8 cellular contexts compared by ENCODE assay signal in genomic region chr15:55279746-55280351, GRCh38. TPM values are rescaled to one million over a fixed set of nuclear protein-coding genes. Genes with fewer than 3 reads are reported as not detected.
DNase-seq lines count a peak whose midpoint lies in the region; ATAC-seq and TF ChIP-seq lines count a peak whose summit lies in the region.

No MANE protein-coding gene starts in this region.

- no peak overlapping the region; the same call in 1 of the 2 replicates for H3K4me2 ChIP-seq in SK-N-SH

- intact Hi-C loops in naive thymus-derived CD4-positive, alpha-beta T cell (cut with micrococcal nuclease): loop anchor here (1.0 to 10.0 kb wide), 5 partner anchors 9 to 965 kb away; partner anchors contain the start of genes PIGB (in 1 of the 2), PIGBOS1 (in 1 of the 2), RAB27A (in 1 of the 2) and RFX7 (in 1 of the 2)
- intact Hi-C loops in tibial artery (cut with DNase I; ENCODE audit: low total_unique reads): loop anchor here (10.0 kb wide), 1 partner anchor 1305 kb away; the partner anchor contains the start of gene UNC13C

- no peaks in the 10 kb centered on the region for H3K9me3 Mint-ChIP-seq in naive thymus-derived CD4-positive, alpha-beta T cell

- no peaks in the 10 kb centered on the region for H3K9me2 ChIP-seq in SK-N-SH

- H2AFZ ChIP-seq in SK-N-SH (ENCODE audit: low read depth): no peak overlapping the region

- peak; percentile 45 for DNase-seq in SIG-M5 treated with dmso at 0.1 percent for 504 hours (lab: John Stamatoyannopoulos, UW; ENCODE audit: unreplicated experiment)
- no peak for DNase-seq in SIG-M5 (lab: John Stamatoyannopoulos, UW)
- DNase-seq in SK-N-SH: no peak
- DNase-seq in astrocyte of the hippocampus (ENCODE audit: low read depth, low spot score): peak; percentile 71
- peak in 5 of 9 donors; percentile 4 to 55 (median 20) for DNase-seq in naive thymus-derived CD4-positive, alpha-beta T cell
- DNase-seq in tibial artery: no peak
- no peak for DNase-seq in NCI-H2196 treated with DMSO at 0.1 percent for 48 hours (lab: John Stamatoyannopoulos, UW; ENCODE audit: unreplicated experiment)

- H3F3A ChIP-seq in SK-N-SH (replicated peaks; ENCODE audit: insufficient read depth): peaks cover 5% of the 10 kb centered on the region

- peak overlapping the region; percentile 68 to 95 (median 87) for H3K27ac Mint-ChIP-seq in naive thymus-derived CD4-positive, alpha-beta T cell

- peak in 1 of 2 experiments; percentile 68; a peak in 1 of 4 replicates for TF ChIP-seq EP300 in SK-N-SH (IDR thresholded peaks at IDR 0.05; ENCODE audit: borderline replicate concordance in 1 of 2, low read depth in 1 of 2, low read length in 1 of 2)

- H3K9me3 ChIP-seq in SK-N-SH (no peaks in the 10 kb centered on the region), tibial artery (no peaks in the 10 kb centered on the region)
- no peaks in the 10 kb centered on the region for H3K9me3 ChIP-seq in naive thymus-derived CD4-positive, alpha-beta T cell (ENCODE audit: control insufficient read depth in 2 of 3, low read length in 3 of 3)

- H3K4me3 Mint-ChIP-seq in naive thymus-derived CD4-positive, alpha-beta T cell: peak overlapping the region; percentile 16 to 82 (median 61)

- H3K27ac ChIP-seq in SK-N-SH (ENCODE audit: low read depth in 2 of 2, low read length in 1 of 2) (peak overlapping the region; percentile 55 to 82), tibial artery (no peak overlapping the region)
- H3K27ac ChIP-seq in naive thymus-derived CD4-positive, alpha-beta T cell (ENCODE audit: low read depth, low read length): peak overlapping the region; percentile 59

- no peak for TF ChIP-seq RAD21 in SK-N-SH (IDR thresholded peaks at IDR 0.05; ENCODE audit: low read length)

- H3K36me3 Mint-ChIP-seq in naive thymus-derived CD4-positive, alpha-beta T cell: peaks cover 0 to 22% (median 0%) of the 10 kb centered on the region in 5 donors

- H3K27me3 Mint-ChIP-seq in naive thymus-derived CD4-positive, alpha-beta T cell: no peaks in the 10 kb centered on the region

- no peaks in the 10 kb centered on the region for H3K79me2 ChIP-seq in SK-N-SH (ENCODE audit: insufficient read depth)

- H3K27me3 ChIP-seq in SK-N-SH (ENCODE audit: insufficient read depth) (no peaks in the 10 kb centered on the region), tibial artery (no peaks in the 10 kb centered on the region)
- H3K27me3 ChIP-seq in naive thymus-derived CD4-positive, alpha-beta T cell (ENCODE audit: control insufficient read depth in 2 of 2, insufficient read depth in 2 of 2, low read length in 2 of 2): no peaks in the 10 kb centered on the region

- CTCF ChIA-PET in SK-N-SH (lab: Yijun Ruan, JAX): interaction anchor here (0.7 to 1.0 kb wide), 3 partner anchors 13 to 178 kb away, joined by 3 to 4 read pairs (median 3); no protein-coding TSS in a partner anchor
- CTCF ChIA-PET in naive thymus-derived CD4-positive, alpha-beta T cell (lab: Charles Lee): interaction anchor here (0.9 kb wide), 1 partner anchor 11 kb away, joined by 3 read pairs; no protein-coding TSS in a partner anchor

- peaks cover 38 to 99% (median 90%) of the 10 kb centered on the region in 7 donors for H3K4me1 Mint-ChIP-seq in naive thymus-derived CD4-positive, alpha-beta T cell

- peak; percentile 78 for ATAC-seq in HG03060 (IDR thresholded peaks at IDR 0.05; ENCODE audit: low read depth, unreplicated experiment)
- peak; percentile 68 for ATAC-seq in naive thymus-derived CD4-positive, alpha-beta T cell

- TF ChIP-seq CTCF in SK-N-SH (IDR thresholded peaks at IDR 0.05) (no peak), tibial artery (IDR thresholded peaks at IDR 0.05) (no peak)

- 24% methylated on average over 4 of the region's 4 CpGs for WGBS in SK-N-SH (ENCODE audit: low lambda C conversion rate)

- H3K36me3 ChIP-seq in SK-N-SH (replicated peaks in 1 of 2; ENCODE audit: control insufficient read depth in 1 of 2, insufficient read depth in 2 of 2, low read length in 1 of 2) (no peaks in the 10 kb centered on the region), tibial artery (peaks cover 0 to 4% (median 0%) of the 10 kb centered on the region in 3 donors)
- no peaks in the 10 kb centered on the region for H3K36me3 ChIP-seq in naive thymus-derived CD4-positive, alpha-beta T cell (ENCODE audit: control insufficient read depth in 2 of 3, insufficient read depth in 3 of 3, low read length in 3 of 3)

- H3K9ac ChIP-seq in SK-N-SH: peak overlapping the region; percentile 20; the same call in 1 of the 2 replicates

- H3K4me1 ChIP-seq in SK-N-SH (ENCODE audit: control insufficient read depth in 1 of 2, insufficient read depth in 2 of 2, low read depth in 1 of 2, low read length in 1 of 2) (peaks cover 0 to 27% of the 10 kb centered on the region in 2 experiments; a peak in 2 of 4 replicates), tibial artery (peaks cover 0 to 28% (median 5%) of the 10 kb centered on the region in 4 donors)
- H3K4me1 ChIP-seq in naive thymus-derived CD4-positive, alpha-beta T cell (ENCODE audit: control insufficient read depth in 2 of 2, insufficient read depth in 2 of 2, low read length in 2 of 2): peaks cover 43 to 89% of the 10 kb centered on the region in 2 donors

- POLR2A ChIA-PET in SK-N-SH (lab: Yijun Ruan, JAX): no interaction called here
- POLR2A ChIA-PET in naive thymus-derived CD4-positive, alpha-beta T cell (lab: Charles Lee): interaction anchor here (1.5 kb wide), 1 partner anchor 12 kb away, joined by 6 read pairs; no protein-coding TSS in a partner anchor

- H4K20me1 ChIP-seq in SK-N-SH (ENCODE audit: insufficient read depth): no peaks in the 10 kb centered on the region

- H3K4me3 ChIP-seq in SK-N-SH (ENCODE audit: low read depth in 2 of 2, low read length in 1 of 2) (no peak overlapping the region), tibial artery (no peak overlapping the region)
- H3K4me3 ChIP-seq in naive thymus-derived CD4-positive, alpha-beta T cell (ENCODE audit: low read length): peak overlapping the region; percentile 21

TF ChIP-seq in SK-N-SH, 30 proteins besides CTCF, POLR2A, EP300 and RAD21 (continues in another document):
- TF ChIP-seq POLR2AphosphoS5 (IDR thresholded peaks at IDR 0.05; ENCODE audit: low read depth, low read length): peak; percentile 68; the same call in 1 of the 2 replicates
- TF ChIP-seq ZBTB33 (IDR thresholded peaks at IDR 0.05; ENCODE audit: borderline replicate concordance, low read depth): no peak
- no peak for TF ChIP-seq GABPA (IDR thresholded peaks at IDR 0.05; ENCODE audit: low read depth)
- TF ChIP-seq USF2 (IDR thresholded peaks at IDR 0.05; ENCODE audit: borderline replicate concordance, low read depth, low read length): no peak
- TF ChIP-seq MAX (IDR thresholded peaks at IDR 0.05; ENCODE audit: low read depth): 0 out of 2 replicates have a peak, but pooled peaks have one; percentile 14
- no peak for TF ChIP-seq MXI1 (IDR thresholded peaks at IDR 0.05; ENCODE audit: low read depth, low read length)
- no peak for TF ChIP-seq RCOR1 (IDR thresholded peaks at IDR 0.05; ENCODE audit: low read length)
- no peak for TF ChIP-seq MEF2A (IDR thresholded peaks at IDR 0.05; ENCODE audit: borderline replicate concordance, low read depth)

RNA-seq across cellular contexts. Expression of gene RAB27A, which starts 9.8 kb away (rescaled TPM):
- polyA plus RNA-seq in SK-N-SH (2012; rRNA removed): 9.6 and 11.0 TPM in 2 replicates
- polyA plus RNA-seq in SK-N-SH (2012; cell fraction: cytosol; rRNA removed): 16.1 and 17.9 TPM in 2 replicates
- 4.2 and 6.1 TPM in 2 replicates for polyA plus RNA-seq in SK-N-SH (2012; cell fraction: nucleus; rRNA removed)
- 10 to 100 TPM; 17.1 to 69.9 (median 20.7) TPM for total RNA-seq in naive thymus-derived CD4-positive, alpha-beta T cell
- 10 to 100 TPM; 17.6 to 25.4 TPM for polyA plus RNA-seq in naive thymus-derived CD4-positive, alpha-beta T cell

RNA-seq across cellular contexts. Expression of gene PIGBOS1, which starts 39.1 kb away (rescaled TPM):
- 18.2 and 23.6 TPM in 2 replicates for polyA plus RNA-seq in SK-N-SH (2012; rRNA removed)
- polyA plus RNA-seq in SK-N-SH (2012; cell fraction: cytosol; rRNA removed): 28.7 and 29.8 TPM in 2 replicates
- 5.1 and 5.6 TPM in 2 replicates for polyA plus RNA-seq in SK-N-SH (2012; cell fraction: nucleus; rRNA removed)
- total RNA-seq in naive thymus-derived CD4-positive, alpha-beta T cell: 10 to 100 TPM in 4 of 5 experiments, 1 to 10 TPM in 1; 8.8 to 21.3 (median 12.5) TPM
- polyA plus RNA-seq in naive thymus-derived CD4-positive, alpha-beta T cell: 10 to 100 TPM; 30.6 to 49.8 TPM

RNA-seq across cellular contexts. Expression of gene PIGB, which starts 39.2 kb away (rescaled TPM):
- 6.6 and 10.5 TPM in 2 replicates for polyA plus RNA-seq in SK-N-SH (2012; rRNA removed)
- 8.5 and 10.2 TPM in 2 replicates for polyA plus RNA-seq in SK-N-SH (2012; cell fraction: cytosol; rRNA removed)
- 6.3 and 16.1 TPM in 2 replicates for polyA plus RNA-seq in SK-N-SH (2012; cell fraction: nucleus; rRNA removed)
- total RNA-seq in naive thymus-derived CD4-positive, alpha-beta T cell: 10 to 100 TPM; 21.4 to 30.2 (median 24.3) TPM
- 10 to 100 TPM; 11.9 to 21.0 TPM for polyA plus RNA-seq in naive thymus-derived CD4-positive, alpha-beta T cell

Comparison
In these comparisons a context has a peak if more than half of its experiments do, and no peak if none do; other contexts are left out.
1. DNase-seq: peak in SIG-M5 treated with dmso at 0.1 percent for 504 hours (single experiment), astrocyte of the hippocampus (single experiment) and naive thymus-derived CD4-positive, alpha-beta T cell (5 of 9); none in SIG-M5 (single experiment), SK-N-SH (single experiment), tibial artery (0 of 2) and NCI-H2196 treated with DMSO at 0.1 percent for 48 hours (single experiment).
2. H3K27ac ChIP-seq: peak in SK-N-SH (2 of 2) and naive thymus-derived CD4-positive, alpha-beta T cell (single experiment); none in tibial artery (0 of 2).